ENCODE assay signal across 8 cellular contexts in genomic region chr5:108748010-108748353, GRCh38. TPM values are rescaled to one million over a fixed set of nuclear protein-coding genes. Genes with fewer than 3 reads are reported as not detected.
DNase-seq lines count a peak whose midpoint lies in the region; ATAC-seq, FAIRE-seq and TF ChIP-seq lines count a peak whose summit lies in the region.

No MANE protein-coding gene starts in this region.

- peak overlapping the region; percentile 86 for H3K27ac ChIP-seq in CD4-positive, CD25-positive, alpha-beta regulatory T cell (ENCODE audit: insufficient read depth, low read length, poor library complexity, severe bottlenecking)
- peak overlapping the region; percentile 45 for H3K27ac ChIP-seq in OCI-LY3 (ENCODE audit: low read length)
- H3K27ac ChIP-seq in H1 (ENCODE audit: low read depth, low read length): peak overlapping the region; percentile 95

- no peak for ATAC-seq in CD4-positive, CD25-positive, alpha-beta regulatory T cell (ENCODE audit: low read depth in 2 of 2)
- ATAC-seq in HG03460 (IDR thresholded peaks at IDR 0.05; ENCODE audit: unreplicated experiment) (no peak), GM19023 (IDR thresholded peaks at IDR 0.05; ENCODE audit: unreplicated experiment) (no peak)

- no peaks in the 10 kb centered on the region for H4K20me1 ChIP-seq in OCI-LY3 (ENCODE audit: insufficient read depth, low read length)
- no peaks in the 10 kb centered on the region for H4K20me1 ChIP-seq in H1 (replicated peaks in 1 of 2; ENCODE audit: control insufficient read depth in 1 of 2, insufficient read depth in 2 of 2, low read length in 2 of 2)

- H3K9ac ChIP-seq in OCI-LY3 (ENCODE audit: low read length): peak overlapping the region; percentile 82
- peak overlapping the region; percentile 64 to 95 (median 93) for H3K9ac ChIP-seq in H1 (replicated peaks in 1 of 4; ENCODE audit: extremely low read depth in 1 of 4, low read depth in 3 of 4, low read length in 3 of 4)

- TF ChIP-seq EP300 in H1 (IDR thresholded peaks at IDR 0.05; ENCODE audit: borderline replicate concordance in 1 of 2, low read depth in 2 of 2, low read length in 2 of 2): no peak

- H4K91ac ChIP-seq in H1 (replicated peaks; ENCODE audit: insufficient read length, low read length): no peak overlapping the region

- no peak overlapping the region for H3K23ac ChIP-seq in H1 (ENCODE audit: insufficient read length)

- no peak overlapping the region for H4K8ac ChIP-seq in H1 (ENCODE audit: extremely low read depth, insufficient read depth, low read length)

- peak overlapping the region; percentile 88 for H3K4me3 ChIP-seq in CD4-positive, CD25-positive, alpha-beta regulatory T cell (ENCODE audit: low read depth, low read length)
- peak overlapping the region; percentile 90 for H3K4me3 ChIP-seq in OCI-LY3 (ENCODE audit: low read length)
- H3K4me3 ChIP-seq in H1 (ENCODE audit: extremely low read depth in 1 of 4, insufficient read depth in 2 of 4, low read depth in 3 of 4, low read length in 4 of 4): peak overlapping the region; percentile 61 to 100 (median 82)

- H2AFZ ChIP-seq in OCI-LY3 (ENCODE audit: low read depth, low read length) (peak overlapping the region; percentile 51), H1 (ENCODE audit: low read length) (no peak overlapping the region; the same call in 1 of the 2 replicates)

- H2BK5ac ChIP-seq in H1 (ENCODE audit: low read depth, low read length): peak overlapping the region; percentile 92

- H3K27ac Mint-ChIP-seq in CD4-positive, CD25-positive, alpha-beta regulatory T cell: peak overlapping the region in 2 of 3 donors; percentile 82 to 90
- peak overlapping the region; percentile 99 for H3K27ac Mint-ChIP-seq in nephron progenitor cell

- H2BK20ac ChIP-seq in H1 (ENCODE audit: low read length): no peak overlapping the region

- H3K14ac ChIP-seq in H1 (ENCODE audit: insufficient read length): no peak overlapping the region

- no peak for TF ChIP-seq POLR2A in H1 (IDR thresholded peaks at IDR 0.05; ENCODE audit: control extremely low read depth in 1 of 2, low read depth in 2 of 2, low read length in 2 of 2)

- POLR2A ChIA-PET in H1 (lab: Charles Lee; ENCODE audit: partially characterized antibody): interaction anchor here (0.6 to 4.0 kb wide), 17 partner anchors 10 to 665 kb away, joined by 3 to 62 read pairs (median 3); no protein-coding TSS in a partner anchor

- no peaks in the 10 kb centered on the region for H3K9me3 Mint-ChIP-seq in CD4-positive, CD25-positive, alpha-beta regulatory T cell
- no peaks in the 10 kb centered on the region for H3K9me3 Mint-ChIP-seq in nephron progenitor cell

- no peak overlapping the region for H3K4ac ChIP-seq in H1 (replicated peaks; ENCODE audit: insufficient read length, low read depth, low read length)

- H3K79me2 ChIP-seq in OCI-LY3 (ENCODE audit: low read length) (no peaks in the 10 kb centered on the region), H1 (ENCODE audit: control insufficient read depth in 1 of 2, insufficient read depth in 2 of 2, low read length in 2 of 2) (peaks cover 0 to 14% of the 10 kb centered on the region in 2 experiments; a peak in 2 of 4 replicates)

- TF ChIP-seq CTCF in OCI-LY3 (IDR thresholded peaks at IDR 0.05; ENCODE audit: low read depth, low read length) (no peak), H1 (IDR thresholded peaks at IDR 0.05; ENCODE audit: control extremely low read depth in 1 of 3, insufficient read depth in 1 of 3, low read depth in 1 of 3, low read length in 3 of 3) (no peak), nephron progenitor cell (IDR thresholded peaks at IDR 0.05) (no peak)

- H3K36me3 ChIP-seq in CD4-positive, CD25-positive, alpha-beta regulatory T cell (ENCODE audit: control insufficient read depth, insufficient read depth, low read length): no peaks in the 10 kb centered on the region
- H3K36me3 ChIP-seq in OCI-LY3 (replicated peaks; ENCODE audit: low read depth, low read length): no peaks in the 10 kb centered on the region
- H3K36me3 ChIP-seq in H1 (ENCODE audit: control insufficient read depth in 2 of 4, insufficient read depth in 4 of 4, low read length in 3 of 4): no peaks in the 10 kb centered on the region

- peak overlapping the region; percentile 89 to 92 (median 90) for H3K4me3 Mint-ChIP-seq in CD4-positive, CD25-positive, alpha-beta regulatory T cell
- H3K4me3 Mint-ChIP-seq in nephron progenitor cell: peak overlapping the region; percentile 94

- DNase-seq in CD4-positive, CD25-positive, alpha-beta regulatory T cell: peak in 1 of 3 donors; percentile 10
- DNase-seq in H1 (ENCODE audit: low read depth in 1 of 2, low spot score in 2 of 2): no peak
- no peak for DNase-seq in nephron progenitor cell
- no peak for DNase-seq in NCI-H187 (lab: John Stamatoyannopoulos, UW)
- DNase-seq in DMS153 treated with DMSO at 0.1 percent for 48 hours (lab: John Stamatoyannopoulos, UW; ENCODE audit: unreplicated experiment): no peak

- TF ChIP-seq RAD21 in H1 (IDR thresholded peaks at IDR 0.05 in 1 of 2, conservative IDR thresholded peaks at IDR 0.05 in 1 of 2; ENCODE audit: low read depth in 2 of 2, low read length in 2 of 2): no peak

- peak overlapping the region; percentile 10; the same call in 1 of the 2 replicates for H2AK5ac ChIP-seq in H1 (ENCODE audit: low read depth, low read length)

- no peaks in the 10 kb centered on the region for H3K9me3 ChIP-seq in CD4-positive, CD25-positive, alpha-beta regulatory T cell (ENCODE audit: control insufficient read depth in 2 of 2, low read length in 2 of 2)
- no peaks in the 10 kb centered on the region for H3K9me3 ChIP-seq in OCI-LY3 (ENCODE audit: insufficient read depth, low read length)
- H3K9me3 ChIP-seq in H1 (ENCODE audit: insufficient read depth in 2 of 2, low read depth in 1 of 2, low read length in 1 of 2): no peaks in the 10 kb centered on the region

- peaks cover 3% of the 10 kb centered on the region for H3K27me3 ChIP-seq in CD4-positive, CD25-positive, alpha-beta regulatory T cell (ENCODE audit: control insufficient read depth, insufficient read depth, low read length)
- H3K27me3 ChIP-seq in OCI-LY3 (ENCODE audit: low read depth, low read length) (no peaks in the 10 kb centered on the region), H1 (replicated peaks in 1 of 4; ENCODE audit: control insufficient read depth in 3 of 4, extremely low read depth in 1 of 4, insufficient read depth in 3 of 4, low read length in 3 of 4) (no peaks in the 10 kb centered on the region)

- H3K23me2 ChIP-seq in H1 (ENCODE audit: low read depth, low read length): 0 out of 2 replicates have a peak, but pooled peaks cover 3% of the 10 kb centered on the region

- H2BK120ac ChIP-seq in H1 (replicated peaks; ENCODE audit: low read depth, low read length): no peak overlapping the region

- 4% methylated on average over 10 of the region's 10 CpGs; no CpG with 5 or more reads in 1 of the 2 experiments for WGBS in H1 (ENCODE audit: extremely low coverage in 1 of 2, insufficient coverage in 1 of 2, insufficient read length in 1 of 2, insufficient replicate concordance in 2 of 2, low coverage in 1 of 2, low lambda C conversion rate in 2 of 2, missing lambda C conversion rate in 1 of 2), 2 experiments

- CTCF ChIA-PET in H1 (lab: Charles Lee; ENCODE audit: partially characterized antibody): interaction anchor here (0.8 to 2.2 kb wide), 3 partner anchors 17 to 67 kb away, joined by 3 to 11 read pairs (median 7); no protein-coding TSS in a partner anchor

- H3K4me1 ChIP-seq in CD4-positive, CD25-positive, alpha-beta regulatory T cell (ENCODE audit: control insufficient read depth, insufficient read depth, low read length, poor library complexity, severe bottlenecking): peaks cover 20% of the 10 kb centered on the region
- H3K4me1 ChIP-seq in OCI-LY3 (ENCODE audit: low read length): peaks cover 21% of the 10 kb centered on the region
- H3K4me1 ChIP-seq in H1 (replicated peaks in 1 of 4; ENCODE audit: control insufficient read depth in 3 of 4, insufficient read depth in 4 of 4, low read length in 3 of 4): peaks cover 0 to 2% (median 0%) of the 10 kb centered on the region in 4 experiments; a peak in 2 of 7 replicates

- H4K5ac ChIP-seq in H1 (ENCODE audit: insufficient read length, low read depth, low read length): peak overlapping the region; percentile 100

- H3K27me3 Mint-ChIP-seq in CD4-positive, CD25-positive, alpha-beta regulatory T cell: peaks cover 30% of the 10 kb centered on the region
- peaks cover 3% of the 10 kb centered on the region for H3K27me3 Mint-ChIP-seq in nephron progenitor cell (ENCODE audit: low read depth, poor library complexity)

- FAIRE-seq in H1 (lab: Jason Lieb, UNC): no peak

- no peaks in the 10 kb centered on the region for H3K79me1 ChIP-seq in H1 (ENCODE audit: low read depth, low read length)

- H3K56ac ChIP-seq in H1 (replicated peaks; ENCODE audit: insufficient read length, low read depth, low read length): peak overlapping the region; percentile 97

- no peak overlapping the region; the same call in 1 of the 2 replicates for H2BK12ac ChIP-seq in H1 (ENCODE audit: low read depth, low read length)

- H3K36me3 Mint-ChIP-seq in CD4-positive, CD25-positive, alpha-beta regulatory T cell: no peaks in the 10 kb centered on the region
- H3K36me3 Mint-ChIP-seq in nephron progenitor cell (ENCODE audit: low read depth): no peaks in the 10 kb centered on the region

- H3K18ac ChIP-seq in H1 (ENCODE audit: extremely low read depth, low read length): peak overlapping the region; percentile 26; the same call in 1 of the 2 replicates

- H2BK15ac ChIP-seq in H1 (ENCODE audit: low read length): no peak overlapping the region

- H3K4me1 Mint-ChIP-seq in CD4-positive, CD25-positive, alpha-beta regulatory T cell: peaks cover 6 to 18% (median 14%) of the 10 kb centered on the region in 4 donors
- H3K4me1 Mint-ChIP-seq in nephron progenitor cell: peaks cover 24% of the 10 kb centered on the region

- H3K4me2 ChIP-seq in OCI-LY3 (ENCODE audit: low read length): peak overlapping the region; percentile 70
- peak overlapping the region; percentile 83 to 85 for H3K4me2 ChIP-seq in H1 (ENCODE audit: insufficient read depth in 1 of 2, low read depth in 2 of 2, low read length in 2 of 2)

TF ChIP-seq in H1, 55 proteins besides CTCF, POLR2A, EP300 and RAD21 (continues in another document):
- TF ChIP-seq RBBP5 (IDR thresholded peaks at IDR 0.05; ENCODE audit: borderline replicate concordance, low read depth, low read length) (no peak), RFX5 (IDR thresholded peaks at IDR 0.05; ENCODE audit: borderline replicate concordance, low read depth, low read length) (no peak), MAFK (IDR thresholded peaks at IDR 0.05; ENCODE audit: low read depth, low read length) (no peak)

RNA-seq across cellular contexts. Expression of gene FER, which starts 0.3 kb away (rescaled TPM):
- 12.0 TPM for total RNA-seq in CD4-positive, CD25-positive, alpha-beta regulatory T cell
- polyA plus RNA-seq in CD4-positive, CD25-positive, alpha-beta regulatory T cell: 10 to 100 TPM in 1 of 4 donors, 1 to 10 TPM in 3; 3.9 to 11.4 (median 5.8) TPM
- 14.3 and 15.8 TPM in 2 replicates for total RNA-seq in H1 (2021; fragmentation: NEBNext Ultra II Directional; extraction: Animal tissue kit (Norgen Biotek cat#: 25700))
- polyA plus RNA-seq in H1 (2011; rRNA removed): 0.85 and 1.3 TPM in 2 replicates
- polyA plus RNA-seq in H1 (2011; cell fraction: cytosol; rRNA removed): 1.9 TPM
- 3.3 TPM for polyA plus RNA-seq in H1 (2011; cell fraction: nucleus; rRNA removed)
- 2.4 to 7.7 TPM (median 3.2 TPM) in 4 replicates for polyA plus RNA-seq in H1 (2012, experiment 1 of 2)
- 0.09 TPM for polyA plus RNA-seq in H1 (2012, experiment 2 of 2)
- 5.9 TPM for polyA plus RNA-seq in H1 (2013, experiment 1 of 2)
- polyA plus RNA-seq in H1 (2013, experiment 2 of 2): 6.6 TPM
- polyA minus RNA-seq in H1 (2011; rRNA and poly(A)+ RNA removed): 12.4 and 19.1 TPM in 2 replicates
- 9.8 TPM for polyA minus RNA-seq in H1 (2011; cell fraction: cytosol; rRNA and poly(A)+ RNA removed)
- polyA minus RNA-seq in H1 (2011; cell fraction: nucleus; rRNA and poly(A)+ RNA removed): 45.7 TPM

Comparison
In these comparisons a context has a peak if more than half of its experiments do, and no peak if none do; other contexts are left out.
1. H3K27ac ChIP-seq: peak in every context shown above with its lines; median percentile 95 in H1; 86 in CD4-positive, CD25-positive, alpha-beta regulatory T cell; 45 in OCI-LY3.